Comparison of ENCODE assay signal across 20 cellular contexts in genomic region chr2:69549421-69549820, GRCh38.
A peak's percentile ranks its signal among the peaks of the same experiment; 100 is the strongest.
DNase-seq lines count a peak whose midpoint lies in the region; ATAC-seq and TF ChIP-seq lines count a peak whose summit lies in the region.
"Had no signal": no experiment of that assay in that cellular context is flagged by ENCODE, and none has a peak within 500 bp of the region (broad histone marks: within the 10 kb centered on the region; RNA-seq: fewer than 3 reads in every experiment).

No MANE protein-coding gene starts in this region.

- no peak overlapping the region for H2BK12ac ChIP-seq in trophoblast cell (ENCODE audit: low read length)

- H2BK5ac ChIP-seq in trophoblast cell (ENCODE audit: low read depth, low read length, poor library complexity), result no peak overlapping the region

- peaks cover 35% of the 10 kb centered on the region for H3K36me3 Mint-ChIP-seq in activated CD4-positive, alpha-beta T cell treated with anti-CD3 and anti-CD28 coated beads for 36 hours (ENCODE audit: low read depth)
- peaks cover 61% of the 10 kb centered on the region for H3K36me3 Mint-ChIP-seq in activated CD4-positive, alpha-beta T cell treated with anti-CD3 and anti-CD28 coated beads, Interleukin-2, amount 10 ng/mL, durations not matched to agents 7 days and 5 days (ENCODE audit: low read depth)

- H3K36me3 ChIP-seq in trophoblast cell (ENCODE audit: control insufficient read depth in 1 of 2, insufficient read depth in 2 of 2, low read length in 2 of 2), result no peaks in the 10 kb centered on the region
- H3K36me3 ChIP-seq: right atrium auricular region, suprapubic skin had no signal

- peaks cover 51% of the 10 kb centered on the region for H3K4me1 Mint-ChIP-seq in activated CD4-positive, alpha-beta T cell treated with anti-CD3 and anti-CD28 coated beads for 36 hours
- H3K4me1 Mint-ChIP-seq in activated CD4-positive, alpha-beta T cell treated with anti-CD3 and anti-CD28 coated beads, Interleukin-2, amount 10 ng/mL, durations not matched to agents 7 days and 5 days, result peaks cover 10% of the 10 kb centered on the region
- H3K4me1 Mint-ChIP-seq: nephron progenitor cell had no signal

- H3K27ac Mint-ChIP-seq in activated CD4-positive, alpha-beta T cell treated with anti-CD3 and anti-CD28 coated beads for 36 hours, result peak overlapping the region; percentile 21
- H3K27ac Mint-ChIP-seq in activated CD4-positive, alpha-beta T cell treated with anti-CD3 and anti-CD28 coated beads, Interleukin-2, amount 10 ng/mL, durations not matched to agents 7 days and 5 days, result no peak overlapping the region
- H3K27ac Mint-ChIP-seq: nephron progenitor cell; T-helper 1 cell treated with Interleukin-12 subunit alpha and Interleukin-12 subunit beta and Interleukin-4 antibody, amounts not matched to agents 30 μg/mL and 1 μg/mL, for 36 hours had no signal

- H4K12ac ChIP-seq in trophoblast cell (ENCODE audit: low read depth, low read length), result no peak overlapping the region

- H3K27me3 ChIP-seq in trophoblast cell (ENCODE audit: insufficient read depth, low read length), result no peaks in the 10 kb centered on the region
- H3K27me3 ChIP-seq in right cardiac atrium (ENCODE audit: control insufficient read depth, insufficient read depth), result no peaks in the 10 kb centered on the region
- H3K27me3 ChIP-seq: right atrium auricular region, suprapubic skin had no signal

- H3K4me1 ChIP-seq in trophoblast cell (ENCODE audit: control insufficient read depth in 1 of 2, insufficient read depth in 2 of 2, low read length in 2 of 2) (no peaks in the 10 kb centered on the region), right cardiac atrium (ENCODE audit: control insufficient read depth, insufficient read depth, low read length) (peaks cover 2% of the 10 kb centered on the region)

- no peak for ATAC-seq in activated CD4-positive, alpha-beta T cell treated with anti-CD3 and anti-CD28 coated beads for 36 hours
- ATAC-seq in right cardiac atrium (no peak), HG02840 (IDR thresholded peaks at IDR 0.05; ENCODE audit: low FRiP score, unreplicated experiment) (no peak)

- H3K14ac ChIP-seq in trophoblast cell (ENCODE audit: low read length), result no peak overlapping the region

- POLR2A ChIA-PET in activated CD4-positive, alpha-beta T cell treated with anti-CD3 and anti-CD28 coated beads for 36 hours (lab: Charles Lee), result no interaction called here
- POLR2A ChIA-PET in activated CD4-positive, alpha-beta T cell treated with anti-CD3 and anti-CD28 coated beads, Interleukin-2, amount 10 ng/mL, durations not matched to agents 7 days and 5 days (lab: Charles Lee), result no interaction called here
- POLR2A ChIA-PET in RWPE1 (lab: Yijun Ruan, JAX; ENCODE audit: low non-redundant PET), result no interaction called here

- TF ChIP-seq CTCF in RWPE1 (conservative IDR thresholded peaks at IDR 0.05; ENCODE audit: low read depth), result no peak

- H3K79me1 ChIP-seq in trophoblast cell (ENCODE audit: low read length), result no peaks in the 10 kb centered on the region

- no peak overlapping the region for H3K4me2 ChIP-seq in trophoblast cell (ENCODE audit: low read length)

- H3K27ac ChIP-seq in RWPE1 (no peak overlapping the region), trophoblast cell (ENCODE audit: low read depth, low read length) (no peak overlapping the region), right cardiac atrium (ENCODE audit: low read length) (no peak overlapping the region)
- H3K27ac ChIP-seq: 22Rv1, right atrium auricular region, suprapubic skin had no signal

- H2BK120ac ChIP-seq in trophoblast cell (ENCODE audit: insufficient read depth, low read length, poor library complexity), result no peak overlapping the region

- H3K9ac ChIP-seq in trophoblast cell (ENCODE audit: low read length), result no peak overlapping the region

- no peak overlapping the region for H3K4me3 Mint-ChIP-seq in activated CD4-positive, alpha-beta T cell treated with anti-CD3 and anti-CD28 coated beads for 36 hours
- H3K4me3 Mint-ChIP-seq in activated CD4-positive, alpha-beta T cell treated with anti-CD3 and anti-CD28 coated beads, Interleukin-2, amount 10 ng/mL, durations not matched to agents 7 days and 5 days, result no peak overlapping the region
- H3K4me3 Mint-ChIP-seq: nephron progenitor cell; T-helper 1 cell treated with Interleukin-12 subunit alpha and Interleukin-12 subunit beta and Interleukin-4 antibody, amounts not matched to agents 30 μg/mL and 1 μg/mL, for 36 hours had no signal

- H2AFZ ChIP-seq in trophoblast cell (ENCODE audit: insufficient read depth, low read length, poor library complexity), result no peak overlapping the region

- H4K8ac ChIP-seq in trophoblast cell (ENCODE audit: low read depth, low read length), result no peak overlapping the region

- DNase-seq in activated CD4-positive, alpha-beta T cell treated with anti-CD3 and anti-CD28 coated beads for 36 hours, result no peak
- no peak for DNase-seq in activated CD4-positive, alpha-beta T cell treated with anti-CD3 and anti-CD28 coated beads, Interleukin-2, amount 10 ng/mL, durations not matched to agents 7 days and 5 days
- DNase-seq in RWPE1 (ENCODE audit: low spot score) (peak; percentile 52), dermis blood vessel endothelial cell (peak; percentile 46), trophoblast cell (peak; percentile 61 to 92), right cardiac atrium (no peak), NCI-H2029 (lab: John Stamatoyannopoulos, UW) (no peak)
- DNase-seq: activated CD4-positive, alpha-beta T cell treated with anti-CD3 and anti-CD28 coated beads for 1 hour; activated CD8-positive, alpha-beta memory T cell treated with anti-CD3 and anti-CD28 coated beads, Interleukin-2, amount 50 U/mL, for 48 hours; activated naive CD4-positive, alpha-beta T cell treated with anti-CD3 and anti-CD28 coated beads, Interleukin-2, amount 50 U/mL, for 16 hours; NCI-H1930; NCI-H82; nephron progenitor cell; stimulated activated CD4-positive, alpha-beta T cell treated with anti-CD3 and anti-CD28 coated beads, Interleukin-1b, Interleukin-23, amount 100 ng/mL, for 48 hours had no signal

- no peaks in the 10 kb centered on the region for H3K79me2 ChIP-seq in trophoblast cell (ENCODE audit: control insufficient read depth, insufficient read depth, low read length, poor library complexity)

- no peaks in the 10 kb centered on the region for H3K9me3 Mint-ChIP-seq in activated CD4-positive, alpha-beta T cell treated with anti-CD3 and anti-CD28 coated beads for 36 hours (ENCODE audit: low read depth)
- peaks cover 8% of the 10 kb centered on the region for H3K9me3 Mint-ChIP-seq in activated CD4-positive, alpha-beta T cell treated with anti-CD3 and anti-CD28 coated beads, Interleukin-2, amount 10 ng/mL, durations not matched to agents 7 days and 5 days

- intact Hi-C loops in activated CD4-positive, alpha-beta T cell treated with anti-CD3 and anti-CD28 coated beads for 36 hours (cut with DNase I, micrococcal nuclease), result no loop called here
- intact Hi-C loops in right cardiac atrium (cut with DNase I), result no loop called here

- no peak overlapping the region for H3K23ac ChIP-seq in trophoblast cell (ENCODE audit: low read length)

- no peak overlapping the region for H3K18ac ChIP-seq in trophoblast cell (ENCODE audit: low read length)

- H4K91ac ChIP-seq in trophoblast cell (ENCODE audit: low read depth, low read length), result no peak overlapping the region

- H3K9me3 ChIP-seq in trophoblast cell (ENCODE audit: insufficient read depth, low read depth, low read length) (no peaks in the 10 kb centered on the region), right cardiac atrium (ENCODE audit: control insufficient read depth, low read length) (no peaks in the 10 kb centered on the region)
- H3K9me3 ChIP-seq: suprapubic skin had no signal

- H3K4me3 ChIP-seq in trophoblast cell (ENCODE audit: low read depth, low read length) (no peak overlapping the region), right cardiac atrium (ENCODE audit: low read length) (no peak overlapping the region)
- H3K4me3 ChIP-seq: lung, right atrium auricular region, suprapubic skin had no signal

- H3K27me3 Mint-ChIP-seq in activated CD4-positive, alpha-beta T cell treated with anti-CD3 and anti-CD28 coated beads for 36 hours, result no peaks in the 10 kb centered on the region
- no peaks in the 10 kb centered on the region for H3K27me3 Mint-ChIP-seq in activated CD4-positive, alpha-beta T cell treated with anti-CD3 and anti-CD28 coated beads, Interleukin-2, amount 10 ng/mL, durations not matched to agents 7 days and 5 days

- no peak overlapping the region for H2AK5ac ChIP-seq in trophoblast cell (ENCODE audit: low read length)

- CTCF ChIA-PET in activated CD4-positive, alpha-beta T cell treated with anti-CD3 and anti-CD28 coated beads for 36 hours (lab: Charles Lee), result interaction anchor here (0.7 to 2.9 kb wide), 3 partner anchors 16 to 175 kb away, joined by 3 to 11 read pairs (median 3); no protein-coding TSS in a partner anchor
- CTCF ChIA-PET in activated CD4-positive, alpha-beta T cell treated with anti-CD3 and anti-CD28 coated beads, Interleukin-2, amount 10 ng/mL, durations not matched to agents 7 days and 5 days (lab: Charles Lee), result interaction anchor here (0.6 to 1.6 kb wide), 3 partner anchors 29 to 174 kb away, joined by 3 read pairs; no protein-coding TSS in a partner anchor
- CTCF ChIA-PET in RWPE1 (lab: Yijun Ruan, JAX), result no interaction called here

- H3K4ac ChIP-seq in trophoblast cell (ENCODE audit: low read depth, low read length), result no peak overlapping the region

Comparison
In these comparisons a context has a peak if more than half of its experiments do, and no peak if none do; other contexts are left out.
1. DNase-seq: peak in RWPE1 (single experiment), dermis blood vessel endothelial cell (single experiment) and trophoblast cell (2 of 2); none in activated CD4-positive, alpha-beta T cell treated with anti-CD3 and anti-CD28 coated beads for 36 hours (single experiment), activated CD4-positive, alpha-beta T cell treated with anti-CD3 and anti-CD28 coated beads, Interleukin-2, amount 10 ng/mL, durations not matched to agents 7 days and 5 days (single experiment), right cardiac atrium (0 of 3) and NCI-H2029 (single experiment).